1 cellular context compared by ENCODE assay signal in the genomic region with DNA sequence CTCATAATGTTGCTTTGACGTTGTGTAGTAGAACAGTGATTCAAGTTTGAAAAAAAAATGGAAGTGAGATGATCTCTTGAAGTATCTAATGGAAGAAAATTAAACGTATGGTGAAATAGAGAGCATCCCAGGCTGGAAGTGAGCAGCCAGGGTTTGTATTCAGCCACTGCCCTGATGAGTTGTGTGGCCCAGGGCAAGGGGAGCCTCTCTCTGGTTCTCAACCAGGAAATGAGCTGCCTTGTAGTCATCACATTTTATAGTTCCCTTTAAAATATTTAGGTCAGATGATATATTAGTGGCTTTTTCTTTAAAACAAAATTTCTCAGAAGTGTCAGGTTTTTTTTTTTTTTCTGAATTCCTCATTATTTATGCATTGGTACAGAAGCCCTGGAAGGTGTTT.
TF ChIP-seq lines count a peak whose summit lies in the region.

No MANE protein-coding gene starts in this region.

TF ChIP-seq in HepG2, 621 proteins besides CTCF, POLR2A, EP300 and RAD21 (continued from another document):
- TF ChIP-seq, protein P1, sequence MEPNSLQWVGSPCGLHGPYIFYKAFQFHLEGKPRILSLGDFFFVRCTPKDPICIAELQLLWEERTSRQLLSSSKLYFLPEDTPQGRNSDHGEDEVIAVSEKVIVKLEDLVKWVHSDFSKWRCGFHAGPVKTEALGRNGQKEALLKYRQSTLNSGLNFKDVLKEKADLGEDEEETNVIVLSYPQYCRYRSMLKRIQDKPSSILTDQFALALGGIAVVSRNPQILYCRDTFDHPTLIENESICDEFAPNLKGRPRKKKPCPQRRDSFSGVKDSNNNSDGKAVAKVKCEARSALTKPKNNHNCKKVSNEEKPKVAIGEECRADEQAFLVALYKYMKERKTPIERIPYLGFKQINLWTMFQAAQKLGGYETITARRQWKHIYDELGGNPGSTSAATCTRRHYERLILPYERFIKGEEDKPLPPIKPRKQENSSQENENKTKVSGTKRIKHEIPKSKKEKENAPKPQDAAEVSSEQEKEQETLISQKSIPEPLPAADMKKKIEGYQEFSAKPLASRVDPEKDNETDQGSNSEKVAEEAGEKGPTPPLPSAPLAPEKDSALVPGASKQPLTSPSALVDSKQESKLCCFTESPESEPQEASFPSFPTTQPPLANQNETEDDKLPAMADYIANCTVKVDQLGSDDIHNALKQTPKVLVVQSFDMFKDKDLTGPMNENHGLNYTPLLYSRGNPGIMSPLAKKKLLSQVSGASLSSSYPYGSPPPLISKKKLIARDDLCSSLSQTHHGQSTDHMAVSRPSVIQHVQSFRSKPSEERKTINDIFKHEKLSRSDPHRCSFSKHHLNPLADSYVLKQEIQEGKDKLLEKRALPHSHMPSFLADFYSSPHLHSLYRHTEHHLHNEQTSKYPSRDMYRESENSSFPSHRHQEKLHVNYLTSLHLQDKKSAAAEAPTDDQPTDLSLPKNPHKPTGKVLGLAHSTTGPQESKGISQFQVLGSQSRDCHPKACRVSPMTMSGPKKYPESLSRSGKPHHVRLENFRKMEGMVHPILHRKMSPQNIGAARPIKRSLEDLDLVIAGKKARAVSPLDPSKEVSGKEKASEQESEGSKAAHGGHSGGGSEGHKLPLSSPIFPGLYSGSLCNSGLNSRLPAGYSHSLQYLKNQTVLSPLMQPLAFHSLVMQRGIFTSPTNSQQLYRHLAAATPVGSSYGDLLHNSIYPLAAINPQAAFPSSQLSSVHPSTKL (CRISPR knock-in tag; IDR thresholded peaks at IDR 0.05) = no peak
- TF ChIP-seq, protein P2, sequence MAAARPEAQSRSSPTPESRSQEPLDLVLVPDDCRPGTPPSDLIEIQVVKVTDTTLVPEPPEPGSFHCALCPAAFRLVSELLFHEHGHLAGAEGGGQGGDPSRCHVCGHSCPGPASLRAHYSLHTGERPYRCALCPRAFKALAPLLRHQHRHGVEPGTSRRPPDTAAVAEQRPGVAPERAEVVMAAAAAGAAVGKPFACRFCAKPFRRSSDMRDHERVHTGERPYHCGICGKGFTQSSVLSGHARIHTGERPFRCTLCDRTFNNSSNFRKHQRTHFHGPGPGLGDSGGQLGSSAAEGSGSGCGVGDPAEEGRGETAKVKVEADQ (CRISPR knock-in tag; IDR thresholded peaks at IDR 0.05; ENCODE audit: borderline replicate concordance) = no peak
- TF ChIP-seq, protein P3, sequence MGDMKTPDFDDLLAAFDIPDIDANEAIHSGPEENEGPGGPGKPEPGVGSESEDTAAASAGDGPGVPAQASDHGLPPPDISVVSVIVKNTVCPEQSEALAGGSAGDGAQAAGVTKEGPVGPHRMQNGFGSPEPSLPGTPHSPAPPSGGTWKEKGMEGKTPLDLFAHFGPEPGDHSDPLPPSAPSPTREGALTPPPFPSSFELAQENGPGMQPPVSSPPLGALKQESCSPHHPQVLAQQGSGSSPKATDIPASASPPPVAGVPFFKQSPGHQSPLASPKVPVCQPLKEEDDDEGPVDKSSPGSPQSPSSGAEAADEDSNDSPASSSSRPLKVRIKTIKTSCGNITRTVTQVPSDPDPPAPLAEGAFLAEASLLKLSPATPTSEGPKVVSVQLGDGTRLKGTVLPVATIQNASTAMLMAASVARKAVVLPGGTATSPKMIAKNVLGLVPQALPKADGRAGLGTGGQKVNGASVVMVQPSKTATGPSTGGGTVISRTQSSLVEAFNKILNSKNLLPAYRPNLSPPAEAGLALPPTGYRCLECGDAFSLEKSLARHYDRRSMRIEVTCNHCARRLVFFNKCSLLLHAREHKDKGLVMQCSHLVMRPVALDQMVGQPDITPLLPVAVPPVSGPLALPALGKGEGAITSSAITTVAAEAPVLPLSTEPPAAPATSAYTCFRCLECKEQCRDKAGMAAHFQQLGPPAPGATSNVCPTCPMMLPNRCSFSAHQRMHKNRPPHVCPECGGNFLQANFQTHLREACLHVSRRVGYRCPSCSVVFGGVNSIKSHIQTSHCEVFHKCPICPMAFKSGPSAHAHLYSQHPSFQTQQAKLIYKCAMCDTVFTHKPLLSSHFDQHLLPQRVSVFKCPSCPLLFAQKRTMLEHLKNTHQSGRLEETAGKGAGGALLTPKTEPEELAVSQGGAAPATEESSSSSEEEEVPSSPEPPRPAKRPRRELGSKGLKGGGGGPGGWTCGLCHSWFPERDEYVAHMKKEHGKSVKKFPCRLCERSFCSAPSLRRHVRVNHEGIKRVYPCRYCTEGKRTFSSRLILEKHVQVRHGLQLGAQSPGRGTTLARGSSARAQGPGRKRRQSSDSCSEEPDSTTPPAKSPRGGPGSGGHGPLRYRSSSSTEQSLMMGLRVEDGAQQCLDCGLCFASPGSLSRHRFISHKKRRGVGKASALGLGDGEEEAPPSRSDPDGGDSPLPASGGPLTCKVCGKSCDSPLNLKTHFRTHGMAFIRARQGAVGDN (CRISPR knock-in tag; IDR thresholded peaks at IDR 0.05) = no peak
- TF ChIP-seq AGO1 (IDR thresholded peaks at IDR 0.05; ENCODE audit: low read depth, low read length, poor library complexity, severe bottlenecking) (no peak), KDM3A (CRISPR knock-in tag; IDR thresholded peaks at IDR 0.05; ENCODE audit: low read depth) (no peak), ELF1 (CRISPR knock-in tag; IDR thresholded peaks at IDR 0.05) (no peak), NPAS2 (CRISPR knock-in tag; IDR thresholded peaks at IDR 0.05; ENCODE audit: borderline replicate concordance) (no peak), ZNF75D (CRISPR knock-in tag; IDR thresholded peaks at IDR 0.05; ENCODE audit: borderline replicate concordance) (no peak)
- TF ChIP-seq, protein P4, sequence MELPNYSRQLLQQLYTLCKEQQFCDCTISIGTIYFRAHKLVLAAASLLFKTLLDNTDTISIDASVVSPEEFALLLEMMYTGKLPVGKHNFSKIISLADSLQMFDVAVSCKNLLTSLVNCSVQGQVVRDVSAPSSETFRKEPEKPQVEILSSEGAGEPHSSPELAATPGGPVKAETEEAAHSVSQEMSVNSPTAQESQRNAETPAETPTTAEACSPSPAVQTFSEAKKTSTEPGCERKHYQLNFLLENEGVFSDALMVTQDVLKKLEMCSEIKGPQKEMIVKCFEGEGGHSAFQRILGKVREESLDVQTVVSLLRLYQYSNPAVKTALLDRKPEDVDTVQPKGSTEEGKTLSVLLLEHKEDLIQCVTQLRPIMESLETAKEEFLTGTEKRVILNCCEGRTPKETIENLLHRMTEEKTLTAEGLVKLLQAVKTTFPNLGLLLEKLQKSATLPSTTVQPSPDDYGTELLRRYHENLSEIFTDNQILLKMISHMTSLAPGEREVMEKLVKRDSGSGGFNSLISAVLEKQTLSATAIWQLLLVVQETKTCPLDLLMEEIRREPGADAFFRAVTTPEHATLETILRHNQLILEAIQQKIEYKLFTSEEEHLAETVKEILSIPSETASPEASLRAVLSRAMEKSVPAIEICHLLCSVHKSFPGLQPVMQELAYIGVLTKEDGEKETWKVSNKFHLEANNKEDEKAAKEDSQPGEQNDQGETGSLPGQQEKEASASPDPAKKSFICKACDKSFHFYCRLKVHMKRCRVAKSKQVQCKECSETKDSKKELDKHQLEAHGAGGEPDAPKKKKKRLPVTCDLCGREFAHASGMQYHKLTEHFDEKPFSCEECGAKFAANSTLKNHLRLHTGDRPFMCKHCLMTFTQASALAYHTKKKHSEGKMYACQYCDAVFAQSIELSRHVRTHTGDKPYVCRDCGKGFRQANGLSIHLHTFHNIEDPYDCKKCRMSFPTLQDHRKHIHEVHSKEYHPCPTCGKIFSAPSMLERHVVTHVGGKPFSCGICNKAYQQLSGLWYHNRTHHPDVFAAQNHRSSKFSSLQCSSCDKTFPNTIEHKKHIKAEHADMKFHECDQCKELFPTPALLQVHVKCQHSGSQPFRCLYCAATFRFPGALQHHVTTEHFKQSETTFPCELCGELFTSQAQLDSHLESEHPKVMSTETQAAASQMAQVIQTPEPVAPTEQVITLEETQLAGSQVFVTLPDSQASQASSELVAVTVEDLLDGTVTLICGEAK (IDR thresholded peaks at IDR 0.05) = no peak
- TF ChIP-seq, protein P4 (CRISPR knock-in tag; IDR thresholded peaks at IDR 0.05) = no peak
- TF ChIP-seq, protein P5, sequence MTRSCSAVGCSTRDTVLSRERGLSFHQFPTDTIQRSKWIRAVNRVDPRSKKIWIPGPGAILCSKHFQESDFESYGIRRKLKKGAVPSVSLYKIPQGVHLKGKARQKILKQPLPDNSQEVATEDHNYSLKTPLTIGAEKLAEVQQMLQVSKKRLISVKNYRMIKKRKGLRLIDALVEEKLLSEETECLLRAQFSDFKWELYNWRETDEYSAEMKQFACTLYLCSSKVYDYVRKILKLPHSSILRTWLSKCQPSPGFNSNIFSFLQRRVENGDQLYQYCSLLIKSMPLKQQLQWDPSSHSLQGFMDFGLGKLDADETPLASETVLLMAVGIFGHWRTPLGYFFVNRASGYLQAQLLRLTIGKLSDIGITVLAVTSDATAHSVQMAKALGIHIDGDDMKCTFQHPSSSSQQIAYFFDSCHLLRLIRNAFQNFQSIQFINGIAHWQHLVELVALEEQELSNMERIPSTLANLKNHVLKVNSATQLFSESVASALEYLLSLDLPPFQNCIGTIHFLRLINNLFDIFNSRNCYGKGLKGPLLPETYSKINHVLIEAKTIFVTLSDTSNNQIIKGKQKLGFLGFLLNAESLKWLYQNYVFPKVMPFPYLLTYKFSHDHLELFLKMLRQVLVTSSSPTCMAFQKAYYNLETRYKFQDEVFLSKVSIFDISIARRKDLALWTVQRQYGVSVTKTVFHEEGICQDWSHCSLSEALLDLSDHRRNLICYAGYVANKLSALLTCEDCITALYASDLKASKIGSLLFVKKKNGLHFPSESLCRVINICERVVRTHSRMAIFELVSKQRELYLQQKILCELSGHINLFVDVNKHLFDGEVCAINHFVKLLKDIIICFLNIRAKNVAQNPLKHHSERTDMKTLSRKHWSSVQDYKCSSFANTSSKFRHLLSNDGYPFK (CRISPR knock-in tag; IDR thresholded peaks at IDR 0.05; ENCODE audit: borderline replicate concordance) = no peak
